In the genomic region with DNA sequence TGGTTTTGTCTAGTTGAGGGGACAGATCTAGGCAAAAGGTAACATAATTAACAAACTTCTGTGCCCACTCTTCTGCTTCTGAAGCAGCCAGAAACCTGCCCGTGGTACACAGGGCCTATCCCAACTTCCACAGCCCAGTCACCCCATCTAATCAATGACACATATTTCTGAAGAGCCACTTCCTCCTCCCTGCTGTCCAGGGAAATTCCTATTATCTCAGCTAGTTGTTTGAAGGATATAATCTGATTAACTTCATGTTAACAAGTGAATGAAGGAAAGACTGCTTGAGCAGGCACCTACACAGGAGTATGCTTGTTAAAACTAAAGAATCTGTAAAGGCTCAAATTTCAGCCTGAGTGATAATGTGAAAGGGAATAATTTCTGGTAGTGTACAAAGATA, we compare ENCODE assay signal across 21 cellular contexts.
A peak's percentile ranks its signal among the peaks of the same experiment; 100 is the strongest.
DNase-seq lines count a peak whose midpoint lies in the region; ATAC-seq and TF ChIP-seq lines count a peak whose summit lies in the region.
"Had no signal": no experiment of that assay in that cellular context is flagged by ENCODE, and none has a peak within 500 bp of the region (broad histone marks: within the 10 kb centered on the region; RNA-seq: fewer than 3 reads in every experiment).

No MANE protein-coding gene starts in this region.

- DNase-seq in AG08395 (ENCODE audit: low spot score) (peak; percentile 45), HK-2 (ENCODE audit: unreplicated experiment) (peak; percentile 37), body of pancreas (peak in 3 of 4 donors; percentile 13 to 17 (median 13)), mucosa of descending colon (no peak), cardiac septum (ENCODE audit: low spot score) (no peak), NCI-H2107 treated with DMSO at 0.1 percent for 48 hours (lab: John Stamatoyannopoulos, UW; ENCODE audit: unreplicated experiment) (no peak), thyroid gland (no peak)
- no peak for DNase-seq in activated CD4-positive, CD25-positive, alpha-beta regulatory T cell (lab: John Stamatoyannopoulos, UW)
- DNase-seq: activated T-cell treated with anti-CD3 and anti-CD28 coated beads, Interleukin-2, amount 50 U/mL, for 72 hours; AML-193; amniotic stem cell; colonic mucosa; Karpas-422; NCI-H146; NCI-H510A treated with DMSO at 0.1 percent for 48 hours; occipital lobe; OCI-M1; stimulated activated naive CD4-positive, alpha-beta T cell had no signal

- H3K9me3 ChIP-seq in body of pancreas (no peaks in the 10 kb centered on the region), mucosa of descending colon (no peaks in the 10 kb centered on the region), thyroid gland (no peaks in the 10 kb centered on the region)
- H3K9me3 ChIP-seq: colonic mucosa had no signal

- TF ChIP-seq POLR2A in body of pancreas (IDR thresholded peaks at IDR 0.05) (peak in 1 of 3 donors; percentile 40), thyroid gland (IDR thresholded peaks at IDR 0.05) (no peak)

- WGBS in body of pancreas, 2 donors = 53 to 61% methylated on average over 1 of the region's 1 CpG
- WGBS in thyroid gland, 2 donors = 38 to 40% methylated on average over 1 of the region's 1 CpG

- no peaks in the 10 kb centered on the region for H3K27me3 ChIP-seq in body of pancreas
- no peaks in the 10 kb centered on the region for H3K27me3 ChIP-seq in thyroid gland
- H3K27me3 ChIP-seq: colonic mucosa had no signal

- H3K4me3 ChIP-seq in body of pancreas = no peak overlapping the region
- H3K4me3 ChIP-seq in mucosa of descending colon = no peak overlapping the region
- no peak overlapping the region for H3K4me3 ChIP-seq in thyroid gland (replicated peaks in 1 of 3)
- H3K4me3 ChIP-seq: colonic mucosa, SK-N-MC, skin epidermis had no signal

- intact Hi-C loops in body of pancreas (cut with DNase I) = no loop called here
- intact Hi-C loops in mucosa of descending colon (cut with DNase I, micrococcal nuclease) = no loop called here
- intact Hi-C loops in cardiac septum (cut with DNase I) = no loop called here
- intact Hi-C loops in thyroid gland (cut with DNase I) = no loop called here

- no peak for TF ChIP-seq CTCF in body of pancreas (IDR thresholded peaks at IDR 0.05)
- TF ChIP-seq CTCF in mucosa of descending colon (IDR thresholded peaks at IDR 0.05) = no peak
- TF ChIP-seq CTCF in thyroid gland (IDR thresholded peaks at IDR 0.05) = no peak

- peaks cover 8% of the 10 kb centered on the region for H3K4me1 ChIP-seq in body of pancreas
- H3K4me1 ChIP-seq in mucosa of descending colon (ENCODE audit: low read depth) = no peaks in the 10 kb centered on the region
- H3K4me1 ChIP-seq in thyroid gland = peaks cover 0 to 6% of the 10 kb centered on the region in 2 donors
- H3K4me1 ChIP-seq: colonic mucosa had no signal

- peak; percentile 96 for ATAC-seq in body of pancreas
- peak; percentile 69 for ATAC-seq in mucosa of descending colon
- ATAC-seq: activated T-cell treated with anti-CD3 and anti-CD28 coated beads, Interleukin-2, amount 50 U/mL, for 72 hours had no signal

- H3K36me3 ChIP-seq in body of pancreas (replicated peaks in 1 of 2; ENCODE audit: insufficient read depth in 1 of 2, low read depth in 2 of 2) (no peaks in the 10 kb centered on the region), mucosa of descending colon (ENCODE audit: low read depth) (no peaks in the 10 kb centered on the region), thyroid gland (no peaks in the 10 kb centered on the region)
- H3K36me3 ChIP-seq: colonic mucosa had no signal

- peak overlapping the region in 2 of 4 donors; percentile 57 to 71 for H3K27ac ChIP-seq in body of pancreas
- H3K27ac ChIP-seq in thyroid gland = no peak overlapping the region
- H3K27ac ChIP-seq: colonic mucosa, HL-60, SK-N-MC, skin epidermis had no signal

Comparison
In these comparisons a context has a peak if more than half of its experiments do, and no peak if none do; other contexts are left out.
1. DNase-seq: peak in AG08395 (single experiment), HK-2 (single experiment) and body of pancreas (3 of 4); none in mucosa of descending colon (0 of 3), cardiac septum (single experiment), NCI-H2107 treated with DMSO at 0.1 percent for 48 hours (single experiment), thyroid gland (0 of 2) and activated CD4-positive, CD25-positive, alpha-beta regulatory T cell (0 of 4).